Comparison of ENCODE assay signal across 12 cellular contexts in the genomic region with DNA sequence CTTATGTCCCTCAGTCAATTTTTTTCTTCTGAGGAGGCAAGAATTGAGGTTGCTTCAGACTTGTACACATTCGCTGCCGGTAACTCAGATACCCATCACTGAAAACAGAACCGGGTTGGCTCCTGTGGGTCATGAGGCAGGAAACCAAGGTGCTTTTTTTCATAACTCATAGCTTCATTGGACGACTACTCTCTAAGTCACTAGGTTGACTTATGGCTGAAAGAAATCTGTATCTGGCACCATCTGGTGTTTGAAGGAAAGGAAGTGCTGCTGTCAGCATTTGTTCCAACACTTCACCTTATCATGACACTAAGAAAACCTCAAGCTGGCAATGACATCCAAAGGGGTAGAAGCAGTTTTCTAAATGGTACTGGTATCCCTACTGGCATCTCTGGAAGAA.
A peak's percentile ranks its signal among the peaks of the same experiment; 100 is the strongest.
DNase-seq lines count a peak whose midpoint lies in the region; ATAC-seq lines count a peak whose summit lies in the region.
"Had no signal": no experiment of that assay in that cellular context is flagged by ENCODE, and none has a peak within 500 bp of the region (broad histone marks: within the 10 kb centered on the region; RNA-seq: fewer than 3 reads in every experiment).

No MANE protein-coding gene starts in this region.

- H3K27ac Mint-ChIP-seq in T-helper 1 cell treated with Interleukin-12 subunit alpha and Interleukin-12 subunit beta and Interleukin-4 antibody, amounts not matched to agents 30 μg/mL and 1 μg/mL, for 36 hours: peak overlapping the region; percentile 90
- H3K27ac Mint-ChIP-seq: brain had no signal

- peaks cover 9% of the 10 kb centered on the region for H3K36me3 Mint-ChIP-seq in T-helper 1 cell treated with Interleukin-12 subunit alpha and Interleukin-12 subunit beta and Interleukin-4 antibody, amounts not matched to agents 30 μg/mL and 1 μg/mL, for 36 hours (ENCODE audit: low read depth)
- H3K36me3 Mint-ChIP-seq: brain had no signal

- DNase-seq in activated CD8-positive, alpha-beta memory T cell treated with anti-CD3 and anti-CD28 coated beads for 4 hours (ENCODE audit: low read depth in 2 of 2): peak; percentile 6 to 28
- no peak for DNase-seq in activated CD8-positive, alpha-beta memory T cell treated with anti-CD3 and anti-CD28 coated beads, Interleukin-2, amount 50 U/mL, for 4 hours
- DNase-seq in activated gamma-delta T cell treated with anti-CD3 and anti-CD28 coated beads, Interleukin-2, amount 50 U/mL, for 16 hours (ENCODE audit: low read depth): peak; percentile 18
- peak; percentile 26 for DNase-seq in stimulated activated CD8-positive, alpha-beta memory T cell treated with anti-CD3 and anti-CD28 coated beads, Interleukin-12 subunit alpha, Interleukin-12 subunit beta, amount 100 ng/mL, for 1 hour (ENCODE audit: low read depth)
- DNase-seq in NCI-H1105 (lab: John Stamatoyannopoulos, UW) (no peak), OCI-M2 (lab: John Stamatoyannopoulos, UW; ENCODE audit: unreplicated experiment) (no peak)
- DNase-seq: EL, NCI-H2227 treated with DMSO at 0.1 percent for 48 hours, SW 1271 had no signal

- no peaks in the 10 kb centered on the region for H3K9me3 Mint-ChIP-seq in T-helper 1 cell treated with Interleukin-12 subunit alpha and Interleukin-12 subunit beta and Interleukin-4 antibody, amounts not matched to agents 30 μg/mL and 1 μg/mL, for 36 hours

- H3K4me3 Mint-ChIP-seq in T-helper 1 cell treated with Interleukin-12 subunit alpha and Interleukin-12 subunit beta and Interleukin-4 antibody, amounts not matched to agents 30 μg/mL and 1 μg/mL, for 36 hours: peak overlapping the region; percentile 68
- H3K4me3 Mint-ChIP-seq: brain had no signal

- H3K4me1 Mint-ChIP-seq in T-helper 1 cell treated with Interleukin-12 subunit alpha and Interleukin-12 subunit beta and Interleukin-4 antibody, amounts not matched to agents 30 μg/mL and 1 μg/mL, for 36 hours (ENCODE audit: low read depth): peaks cover 48% of the 10 kb centered on the region
- H3K4me1 Mint-ChIP-seq: brain had no signal

- peaks cover 6% of the 10 kb centered on the region for H3K27me3 Mint-ChIP-seq in T-helper 1 cell treated with Interleukin-12 subunit alpha and Interleukin-12 subunit beta and Interleukin-4 antibody, amounts not matched to agents 30 μg/mL and 1 μg/mL, for 36 hours (ENCODE audit: low read depth)

- no peak for ATAC-seq in HG02610 (IDR thresholded peaks at IDR 0.05; ENCODE audit: unreplicated experiment)

Comparison
In these comparisons a context has a peak if more than half of its experiments do, and no peak if none do; other contexts are left out.
1. DNase-seq: peak in activated CD8-positive, alpha-beta memory T cell treated with anti-CD3 and anti-CD28 coated beads for 4 hours (2 of 2), activated gamma-delta T cell treated with anti-CD3 and anti-CD28 coated beads, Interleukin-2, amount 50 U/mL, for 16 hours (single experiment) and stimulated activated CD8-positive, alpha-beta memory T cell treated with anti-CD3 and anti-CD28 coated beads, Interleukin-12 subunit alpha, Interleukin-12 subunit beta, amount 100 ng/mL, for 1 hour (single experiment); none in activated CD8-positive, alpha-beta memory T cell treated with anti-CD3 and anti-CD28 coated beads, Interleukin-2, amount 50 U/mL, for 4 hours (single experiment), NCI-H1105 (single experiment) and OCI-M2 (single experiment).